Comparison of ENCODE assay signal across 1 cellular context in genomic region chr20:56358070-56358469, GRCh38.
TF ChIP-seq lines count a peak whose summit lies in the region.

No MANE protein-coding gene starts in this region.

TF ChIP-seq in H1, 55 proteins besides CTCF, POLR2A, EP300 and RAD21:
- no peak for TF ChIP-seq SIN3A (conservative IDR thresholded peaks at IDR 0.05 in 1 of 2, IDR thresholded peaks at IDR 0.05 in 1 of 2; ENCODE audit: low read depth in 1 of 2, low read length in 2 of 2)
- TF ChIP-seq SIX5 (IDR thresholded peaks at IDR 0.05; ENCODE audit: low read depth, low read length): no peak
- no peak for TF ChIP-seq PHF8 (conservative IDR thresholded peaks at IDR 0.05; ENCODE audit: low read depth, low read length)
- TF ChIP-seq JUN (IDR thresholded peaks at IDR 0.05; ENCODE audit: low read depth, low read length): no peak
- TF ChIP-seq SP2 (IDR thresholded peaks at IDR 0.05; ENCODE audit: low read length): no peak
- no peak for TF ChIP-seq TBP (IDR thresholded peaks at IDR 0.05; ENCODE audit: low read depth, low read length)
- no peak for TF ChIP-seq ZNF274 (IDR thresholded peaks at IDR 0.05; ENCODE audit: borderline replicate concordance, extremely low read depth, low read length)
- TF ChIP-seq NRF1 (IDR thresholded peaks at IDR 0.05; ENCODE audit: low read depth, low read length): no peak
- TF ChIP-seq BRCA1 (IDR thresholded peaks at IDR 0.05; ENCODE audit: low read depth, low read length): no peak
- TF ChIP-seq, protein P1, sequence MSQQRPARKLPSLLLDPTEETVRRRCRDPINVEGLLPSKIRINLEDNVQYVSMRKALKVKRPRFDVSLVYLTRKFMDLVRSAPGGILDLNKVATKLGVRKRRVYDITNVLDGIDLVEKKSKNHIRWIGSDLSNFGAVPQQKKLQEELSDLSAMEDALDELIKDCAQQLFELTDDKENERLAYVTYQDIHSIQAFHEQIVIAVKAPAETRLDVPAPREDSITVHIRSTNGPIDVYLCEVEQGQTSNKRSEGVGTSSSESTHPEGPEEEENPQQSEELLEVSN (IDR thresholded peaks at IDR 0.05): no peak
